8 cellular contexts compared by ENCODE assay signal in the genomic region with DNA sequence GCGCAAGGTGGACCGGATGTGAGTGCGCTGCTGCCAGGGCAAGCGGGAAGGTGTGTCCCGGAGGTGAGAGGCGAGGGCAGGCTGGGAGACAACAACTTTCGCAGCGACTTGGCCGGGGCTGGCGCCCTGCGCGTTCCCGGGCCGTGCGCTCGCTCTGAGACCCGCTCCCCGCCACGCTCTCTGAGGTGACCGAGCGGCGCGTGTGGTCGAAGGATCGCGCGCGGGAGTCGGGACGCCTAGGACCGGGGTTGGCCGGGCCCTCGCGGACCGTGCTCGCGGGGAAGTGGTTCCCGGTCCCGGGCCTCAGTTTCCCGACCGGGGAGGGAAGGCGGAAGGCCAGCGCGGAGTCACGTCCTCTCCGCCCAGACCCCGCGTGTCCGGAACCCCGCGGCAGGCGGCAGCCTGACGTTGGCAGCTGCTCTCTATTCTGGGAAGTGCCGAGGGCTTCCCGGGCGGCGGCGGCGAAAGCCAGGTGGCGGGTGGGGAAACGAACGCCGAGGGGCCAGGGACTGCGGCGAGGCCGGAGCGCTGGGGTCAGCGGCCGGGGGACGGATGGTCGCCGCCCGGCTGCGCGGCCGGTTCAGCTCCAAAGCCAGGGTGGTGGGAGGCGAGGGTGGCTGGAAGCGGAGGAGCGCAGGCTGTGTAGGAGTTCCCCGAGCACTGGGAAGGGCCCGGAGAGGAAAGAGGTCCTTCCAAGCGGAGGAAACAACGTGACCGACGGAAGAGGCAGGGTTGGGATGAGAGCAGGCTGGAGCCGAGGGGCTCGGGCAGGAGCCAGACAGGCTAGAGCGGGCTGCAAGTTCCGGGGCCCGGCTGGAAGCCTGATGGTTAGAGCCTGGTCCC. TPM values are rescaled to one million over a fixed set of nuclear protein-coding genes. Genes with fewer than 3 reads are reported as not detected.
DNase-seq lines count a peak whose midpoint lies in the region; ATAC-seq and TF ChIP-seq lines count a peak whose summit lies in the region.

No MANE protein-coding gene starts in this region.

- H3K9me3 Mint-ChIP-seq in endodermal cell, result peaks cover 43% of the 10 kb centered on the region

- H3K4me1 Mint-ChIP-seq in endodermal cell, result peaks cover 20% of the 10 kb centered on the region

- peaks cover 45% of the 10 kb centered on the region for H3K36me3 Mint-ChIP-seq in endodermal cell (ENCODE audit: low read depth)

- peak overlapping the region; percentile 61 for H3K9ac ChIP-seq in endodermal cell (ENCODE audit: extremely low read depth, low read length, poor library complexity, severe bottlenecking)
- H3K9ac ChIP-seq in mucosa of stomach (ENCODE audit: low read length), result peak overlapping the region; percentile 67

- peak; percentile 19 for TF ChIP-seq EP300 in Ishikawa (IDR thresholded peaks at IDR 0.05; ENCODE audit: borderline replicate concordance)
- peak in 1 of 2 donors; percentile 33 for TF ChIP-seq EP300 in tibial nerve (IDR thresholded peaks at IDR 0.05)

- H3K27ac ChIP-seq in endodermal cell (ENCODE audit: low read depth, low read length) (peak overlapping the region; percentile 75), tibial nerve (peak overlapping the region; percentile 54 to 96 (median 84))

- H3K27ac Mint-ChIP-seq in endodermal cell, result peak overlapping the region; percentile 85

- no peaks in the 10 kb centered on the region for H3K36me3 ChIP-seq in BE2C
- H3K36me3 ChIP-seq in endodermal cell (ENCODE audit: control insufficient read depth, insufficient read depth, low read length), result peaks cover 39% of the 10 kb centered on the region
- no peaks in the 10 kb centered on the region for H3K36me3 ChIP-seq in mucosa of stomach (ENCODE audit: control insufficient read depth, insufficient read depth, low read length)
- H3K36me3 ChIP-seq in tibial nerve, result no peaks in the 10 kb centered on the region

- no peak for TF ChIP-seq POLR2A in tibial nerve (IDR thresholded peaks at IDR 0.05)

- TF ChIP-seq RAD21 in Ishikawa (IDR thresholded peaks at IDR 0.05; ENCODE audit: low read depth), result no peak; the same call in 1 of the 2 replicates

- 1 to 3% methylated on average over 21 to 90 of the region's 90 CpGs for WGBS in endodermal cell (ENCODE audit: insufficient coverage in 1 of 2, insufficient read length in 1 of 2), 2 experiments
- WGBS in tibial nerve, 2 donors, result 5 to 6% methylated on average over 36 to 38 of the region's 90 CpGs

- peak; percentile 10 for DNase-seq in BE2C
- peak; percentile 87 for DNase-seq in endodermal cell
- DNase-seq in tibial nerve (ENCODE audit: low spot score in 2 of 2), result no peak

- peak overlapping the region; percentile 95 for H3K4me3 Mint-ChIP-seq in endodermal cell

- H3K27me3 ChIP-seq in BE2C (peaks cover 92% of the 10 kb centered on the region), endodermal cell (ENCODE audit: control insufficient read depth, insufficient read depth, low read length, poor library complexity, severe bottlenecking) (no peaks in the 10 kb centered on the region), mucosa of stomach (ENCODE audit: control insufficient read depth, insufficient read depth, low read length) (no peaks in the 10 kb centered on the region), tibial nerve (peaks cover 0 to 24% of the 10 kb centered on the region in 2 donors)

- TF ChIP-seq CTCF in BE2C (IDR thresholded peaks at IDR 0.05; ENCODE audit: low read depth, low read length), result no peak
- TF ChIP-seq CTCF in WI38 (IDR thresholded peaks at IDR 0.05; ENCODE audit: low read depth, low read length), result no peak
- TF ChIP-seq CTCF in endodermal cell (conservative IDR thresholded peaks at IDR 0.05), result no peak
- TF ChIP-seq CTCF in tibial nerve (IDR thresholded peaks at IDR 0.05), result no peak

- H3K4me1 ChIP-seq in BE2C, result no peaks in the 10 kb centered on the region
- H3K4me1 ChIP-seq in endodermal cell (ENCODE audit: control insufficient read depth, insufficient read depth, low read length), result peaks cover 3% of the 10 kb centered on the region
- peaks cover 7% of the 10 kb centered on the region for H3K4me1 ChIP-seq in mucosa of stomach (ENCODE audit: control insufficient read depth, insufficient read depth, low read length)
- peaks cover 0 to 34% (median 9%) of the 10 kb centered on the region in 4 donors for H3K4me1 ChIP-seq in tibial nerve

- H3K4me3 ChIP-seq in BE2C (ENCODE audit: low read depth, low read length), result no peak overlapping the region
- H3K4me3 ChIP-seq in WI38 (ENCODE audit: low read depth, low read length), result peak overlapping the region; percentile 79
- H3K4me3 ChIP-seq in endodermal cell (ENCODE audit: low read length), result peak overlapping the region; percentile 83
- H3K4me3 ChIP-seq in mucosa of stomach (ENCODE audit: low read length), result peak overlapping the region; percentile 57
- H3K4me3 ChIP-seq in tibial nerve, result peak overlapping the region; percentile 67 to 91 (median 77)

- no peaks in the 10 kb centered on the region; the same call in 1 of the 2 replicates for H3K9me3 ChIP-seq in BE2C
- H3K9me3 ChIP-seq in endodermal cell (ENCODE audit: control insufficient read depth, low read length), result peaks cover 36% of the 10 kb centered on the region
- no peaks in the 10 kb centered on the region for H3K9me3 ChIP-seq in mucosa of stomach (ENCODE audit: control insufficient read depth, low read length)
- peaks cover 0 to 4% (median 0%) of the 10 kb centered on the region in 4 donors for H3K9me3 ChIP-seq in tibial nerve

- ATAC-seq in GM19438 (IDR thresholded peaks at IDR 0.05; ENCODE audit: low read depth, unreplicated experiment) (peak; percentile 23), GM19455 (IDR thresholded peaks at IDR 0.05; ENCODE audit: unreplicated experiment) (no peak)

- H3K27me3 Mint-ChIP-seq in endodermal cell (ENCODE audit: insufficient read depth), result peaks cover 4% of the 10 kb centered on the region

TF ChIP-seq in Ishikawa, 13 proteins besides CTCF, POLR2A, EP300 and RAD21:
- no peak for TF ChIP-seq FOXM1 (IDR thresholded peaks at IDR 0.05; ENCODE audit: borderline replicate concordance, low read depth)
- TF ChIP-seq TCF12 (IDR thresholded peaks at IDR 0.05; ENCODE audit: low read depth), result 0 out of 2 replicates have a peak, but pooled peaks have one; percentile 8
- peak; percentile 82 for TF ChIP-seq MAX (IDR thresholded peaks at IDR 0.05)
- no peak for TF ChIP-seq CREB1 (IDR thresholded peaks at IDR 0.05; ENCODE audit: low read depth)
- TF ChIP-seq CEBPB (IDR thresholded peaks at IDR 0.05), result no peak
- TF ChIP-seq ZBTB7A (IDR thresholded peaks at IDR 0.05; ENCODE audit: low read depth), result peak; percentile 91
- no peak for TF ChIP-seq TEAD4 (IDR thresholded peaks at IDR 0.05)
- TF ChIP-seq EGR1 (IDR thresholded peaks at IDR 0.05), result no peak
- peak; percentile 44; the same call in 1 of the 2 replicates for TF ChIP-seq TAF1 (IDR thresholded peaks at IDR 0.05; ENCODE audit: low read depth)
- TF ChIP-seq, protein P1, sequence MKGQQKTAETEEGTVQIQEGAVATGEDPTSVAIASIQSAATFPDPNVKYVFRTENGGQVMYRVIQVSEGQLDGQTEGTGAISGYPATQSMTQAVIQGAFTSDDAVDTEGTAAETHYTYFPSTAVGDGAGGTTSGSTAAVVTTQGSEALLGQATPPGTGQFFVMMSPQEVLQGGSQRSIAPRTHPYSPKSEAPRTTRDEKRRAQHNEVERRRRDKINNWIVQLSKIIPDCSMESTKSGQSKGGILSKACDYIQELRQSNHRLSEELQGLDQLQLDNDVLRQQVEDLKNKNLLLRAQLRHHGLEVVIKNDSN (IDR thresholded peaks at IDR 0.05), result peak; percentile 1; the same call in 1 of the 2 replicates
- no peak for TF ChIP-seq YY1 (IDR thresholded peaks at IDR 0.05; ENCODE audit: low read depth)
- TF ChIP-seq NFIC (IDR thresholded peaks at IDR 0.05), result 0 out of 2 replicates have a peak, but pooled peaks have one; percentile 14
- TF ChIP-seq, protein P2, sequence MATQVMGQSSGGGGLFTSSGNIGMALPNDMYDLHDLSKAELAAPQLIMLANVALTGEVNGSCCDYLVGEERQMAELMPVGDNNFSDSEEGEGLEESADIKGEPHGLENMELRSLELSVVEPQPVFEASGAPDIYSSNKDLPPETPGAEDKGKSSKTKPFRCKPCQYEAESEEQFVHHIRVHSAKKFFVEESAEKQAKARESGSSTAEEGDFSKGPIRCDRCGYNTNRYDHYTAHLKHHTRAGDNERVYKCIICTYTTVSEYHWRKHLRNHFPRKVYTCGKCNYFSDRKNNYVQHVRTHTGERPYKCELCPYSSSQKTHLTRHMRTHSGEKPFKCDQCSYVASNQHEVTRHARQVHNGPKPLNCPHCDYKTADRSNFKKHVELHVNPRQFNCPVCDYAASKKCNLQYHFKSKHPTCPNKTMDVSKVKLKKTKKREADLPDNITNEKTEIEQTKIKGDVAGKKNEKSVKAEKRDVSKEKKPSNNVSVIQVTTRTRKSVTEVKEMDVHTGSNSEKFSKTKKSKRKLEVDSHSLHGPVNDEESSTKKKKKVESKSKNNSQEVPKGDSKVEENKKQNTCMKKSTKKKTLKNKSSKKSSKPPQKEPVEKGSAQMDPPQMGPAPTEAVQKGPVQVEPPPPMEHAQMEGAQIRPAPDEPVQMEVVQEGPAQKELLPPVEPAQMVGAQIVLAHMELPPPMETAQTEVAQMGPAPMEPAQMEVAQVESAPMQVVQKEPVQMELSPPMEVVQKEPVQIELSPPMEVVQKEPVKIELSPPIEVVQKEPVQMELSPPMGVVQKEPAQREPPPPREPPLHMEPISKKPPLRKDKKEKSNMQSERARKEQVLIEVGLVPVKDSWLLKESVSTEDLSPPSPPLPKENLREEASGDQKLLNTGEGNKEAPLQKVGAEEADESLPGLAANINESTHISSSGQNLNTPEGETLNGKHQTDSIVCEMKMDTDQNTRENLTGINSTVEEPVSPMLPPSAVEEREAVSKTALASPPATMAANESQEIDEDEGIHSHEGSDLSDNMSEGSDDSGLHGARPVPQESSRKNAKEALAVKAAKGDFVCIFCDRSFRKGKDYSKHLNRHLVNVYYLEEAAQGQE (IDR thresholded peaks at IDR 0.05; ENCODE audit: low read depth), result no peak

RNA-seq across cellular contexts. Expression of gene IGF2BP2, which starts 1.0 kb away (rescaled TPM):
- polyA plus RNA-seq in BE2C (2012; ENCODE audit: insufficient read depth, insufficient read length, low read depth), result not detected
- 100 to 1,000 TPM; 143 to 162 TPM for total RNA-seq in endodermal cell
- polyA plus RNA-seq in endodermal cell (2013, experiment 1 of 2), result 156 TPM
- 148 TPM for polyA plus RNA-seq in endodermal cell (2013, experiment 2 of 2)
- 10 to 100 TPM; 29.3 to 49.8 (median 41.8) TPM for total RNA-seq in tibial nerve

Comparison
In these comparisons a context has a peak if more than half of its experiments do, and no peak if none do; other contexts are left out.
1. DNase-seq: peak in BE2C (single experiment) and endodermal cell (single experiment); none in tibial nerve (0 of 2).